In genomic region chr2:144332356-144333143, GRCh38 we compare ENCODE assay signal across 1 cellular context.
TF ChIP-seq lines count a peak whose summit lies in the region.

No MANE protein-coding gene starts in this region.

TF ChIP-seq in HepG2, 621 proteins besides CTCF, POLR2A, EP300 and RAD21 (continued from another document and continues in another):
- TF ChIP-seq ZNF354B (CRISPR knock-in tag; IDR thresholded peaks at IDR 0.05) (no peak), SP5 (CRISPR knock-in tag; IDR thresholded peaks at IDR 0.05; ENCODE audit: borderline replicate concordance, low read depth) (0 out of 2 replicates have a peak, but pooled peaks have one; percentile 36), RNF219 (CRISPR knock-in tag; IDR thresholded peaks at IDR 0.05) (no peak; the same call in 1 of the 2 replicates), ARID5B (CRISPR knock-in tag; IDR thresholded peaks at IDR 0.05) (peak; percentile 57; the same call in 1 of the 2 replicates), SOX5 (CRISPR knock-in tag; IDR thresholded peaks at IDR 0.05; ENCODE audit: borderline replicate concordance) (peak; percentile 40; the same call in 1 of the 2 replicates), TSC22D2 (CRISPR knock-in tag; IDR thresholded peaks at IDR 0.05; ENCODE audit: borderline replicate concordance) (no peak), ZNF180 (CRISPR knock-in tag; IDR thresholded peaks at IDR 0.05; ENCODE audit: borderline replicate concordance, low read depth) (no peak), ZNF121 (CRISPR knock-in tag; IDR thresholded peaks at IDR 0.05) (peak; percentile 56; the same call in 1 of the 2 replicates), SALL1 (CRISPR knock-in tag; IDR thresholded peaks at IDR 0.05) (peak; percentile 74), ZNF644 (CRISPR knock-in tag; IDR thresholded peaks at IDR 0.05; ENCODE audit: low read depth) (no peak), ZNF800 (CRISPR knock-in tag; IDR thresholded peaks at IDR 0.05) (0 out of 2 replicates have a peak, but pooled peaks have one; percentile 36), HOMEZ (CRISPR knock-in tag; IDR thresholded peaks at IDR 0.05; ENCODE audit: low read depth) (0 out of 2 replicates have a peak, but pooled peaks have one; percentile 22), BATF2 (CRISPR knock-in tag; IDR thresholded peaks at IDR 0.05) (peak; percentile 76), HNF4G (IDR thresholded peaks at IDR 0.05; ENCODE audit: borderline replicate concordance, low read depth, low read length) (peak; percentile 14; the same call in 1 of the 2 replicates), HNF4G (CRISPR knock-in tag; IDR thresholded peaks at IDR 0.05; ENCODE audit: borderline replicate concordance, low read depth) (no peak), HIVEP1 (CRISPR knock-in tag; IDR thresholded peaks at IDR 0.05) (peak; percentile 62; the same call in 1 of the 2 replicates), DMTF1 (CRISPR knock-in tag; IDR thresholded peaks at IDR 0.05) (no peak), FOXC1 (CRISPR knock-in tag; IDR thresholded peaks at IDR 0.05; ENCODE audit: borderline replicate concordance) (peak; percentile 94), NPAS2 (CRISPR knock-in tag; IDR thresholded peaks at IDR 0.05; ENCODE audit: borderline replicate concordance) (no peak), ZNF33B (CRISPR knock-in tag; IDR thresholded peaks at IDR 0.05) (no peak), ZBTB10 (CRISPR knock-in tag; IDR thresholded peaks at IDR 0.05; ENCODE audit: borderline replicate concordance) (no peak), ZFAT (CRISPR knock-in tag; conservative IDR thresholded peaks at IDR 0.05) (no peak), ZBTB7A (CRISPR knock-in tag; IDR thresholded peaks at IDR 0.05) (peak; percentile 46; the same call in 1 of the 2 replicates), TARDBP (CRISPR knock-in tag; IDR thresholded peaks at IDR 0.05) (peak; percentile 58), PBX3 (CRISPR knock-in tag; IDR thresholded peaks at IDR 0.05; ENCODE audit: borderline replicate concordance) (no peak), PCBP2 (optimal IDR thresholded peaks at IDR 0.05; ENCODE audit: low read depth, low read length, poor library complexity, severe bottlenecking) (no peak), ZNF773 (CRISPR knock-in tag; IDR thresholded peaks at IDR 0.05; ENCODE audit: borderline replicate concordance) (no peak), SMAD9 (CRISPR knock-in tag; IDR thresholded peaks at IDR 0.05) (no peak), JUN (CRISPR knock-in tag; IDR thresholded peaks at IDR 0.05) (no peak), ETV6 (CRISPR knock-in tag; conservative IDR thresholded peaks at IDR 0.05) (peak; percentile 78; the same call in 1 of the 2 replicates), ZNF552 (CRISPR knock-in tag; IDR thresholded peaks at IDR 0.05; ENCODE audit: borderline replicate concordance) (peak; percentile 81), NFATC3 (CRISPR knock-in tag; IDR thresholded peaks at IDR 0.05) (no peak), POLR2AphosphoS5 (IDR thresholded peaks at IDR 0.05; ENCODE audit: low read depth, low read length) (peak; percentile 44; the same call in 1 of the 2 replicates), ZNF441 (CRISPR knock-in tag; IDR thresholded peaks at IDR 0.05; ENCODE audit: borderline replicate concordance) (peak; percentile 81), LBX2 (CRISPR knock-in tag; IDR thresholded peaks at IDR 0.05; ENCODE audit: borderline replicate concordance) (peak; percentile 78; the same call in 1 of the 2 replicates), REXO4 (CRISPR knock-in tag; IDR thresholded peaks at IDR 0.05; ENCODE audit: borderline replicate concordance) (no peak), SIX1 (CRISPR knock-in tag; IDR thresholded peaks at IDR 0.05; ENCODE audit: borderline replicate concordance) (no peak), TOPORS (CRISPR knock-in tag; IDR thresholded peaks at IDR 0.05) (peak; percentile 74), RNF2 (conservative IDR thresholded peaks at IDR 0.05; ENCODE audit: low read depth) (peak; percentile 87), KAT2B (IDR thresholded peaks at IDR 0.05; ENCODE audit: borderline replicate concordance, low read depth, low read length) (no peak), ETS1 (CRISPR knock-in tag; IDR thresholded peaks at IDR 0.05) (peak; percentile 62; the same call in 1 of the 2 replicates)
